22 cellular contexts compared by ENCODE assay signal in genomic region chr3:154182975-154183374, GRCh38.
"Had no signal": no experiment of that assay in that cellular context is flagged by ENCODE, and none has a peak within 500 bp of the region (broad histone marks: within the 10 kb centered on the region; RNA-seq: fewer than 3 reads in every experiment).

No MANE protein-coding gene starts in this region.

- H3K27ac ChIP-seq: breast epithelium, lower lobe of right lung, SK-N-MC, suprapubic skin, uterus had no signal

- H3K27me3 ChIP-seq: breast epithelium, esophagus squamous epithelium, suprapubic skin, uterus had no signal

- H3K4me3 ChIP-seq: breast epithelium, esophagus squamous epithelium, lower lobe of right lung, SK-N-MC, suprapubic skin, uterus had no signal

- H3K4me1 ChIP-seq: breast epithelium had no signal

- H3K36me3 ChIP-seq: breast epithelium, suprapubic skin, uterus had no signal

- H3K9me3 ChIP-seq: breast epithelium, esophagus squamous epithelium, lower lobe of right lung, suprapubic skin, uterus had no signal

- FAIRE-seq: astrocyte, islet of Langerhans, TTC549 had no signal

- ATAC-seq: activated CD8-positive, alpha-beta memory T cell treated with anti-CD3 and anti-CD28 coated beads, Interleukin-2, amount 10 ng/mL, durations not matched to agents 7 days and 5 days; left colon had no signal

- DNase-seq: activated B cell treated with CpG ODN at 0.5 μM for 24 hours; activated CD4-positive, alpha-beta memory T cell treated with anti-CD3 and anti-CD28 coated beads, Interleukin-2, amount 10 ng/mL, durations not matched to agents 7 days and 5 days; activated CD4-positive, alpha-beta T cell treated with anti-CD3 and anti-CD28 coated beads for 4 hours; activated CD8-positive, alpha-beta memory T cell treated with anti-CD3 and anti-CD28 coated beads, Interleukin-2, amount 10 ng/mL, durations not matched to agents 7 days and 5 days; activated naive CD4-positive, alpha-beta T cell treated with anti-CD3 and anti-CD28 coated beads, Interleukin-2, amount 50 U/mL, for 16 hours; activated T-cell treated with anti-CD3 and anti-CD28 coated beads, Interleukin-2, amount 50 U/mL, for 24 hours; cerebellar nuclear complex; effector CD4-positive, alpha-beta T cell; esophagus squamous epithelium; hippocampal formation; left colon; lower lobe of right lung; occipital lobe; stimulated activated CD4-positive, alpha-beta T cell treated with anti-CD3 and anti-CD28 coated beads, Interleukin-2, amount 100 ng/mL, for 24 hours; stimulated activated naive CD4-positive, alpha-beta T cell treated with Interleukin-2 at 50 U/mL for 16 hours; uterus had no signal
